10 cellular contexts compared by ENCODE assay signal in the genomic region with DNA sequence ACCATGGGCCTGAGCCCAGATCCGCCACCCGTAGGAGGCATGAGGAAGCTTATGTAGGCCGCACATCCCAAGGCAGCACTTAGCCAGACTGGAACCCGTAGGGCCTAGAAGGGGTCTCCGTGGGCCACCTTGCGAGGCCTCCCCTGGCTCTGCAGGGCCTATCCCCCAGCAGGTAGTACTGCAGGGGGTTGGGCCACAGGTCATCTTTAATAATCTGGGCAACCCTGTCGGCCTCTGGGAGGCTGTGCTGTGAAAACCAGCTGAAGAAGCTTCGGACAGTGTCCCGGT. TPM values are rescaled to one million over a fixed set of nuclear protein-coding genes. Genes with fewer than 3 reads are reported as not detected.
DNase-seq lines count a peak whose midpoint lies in the region; ATAC-seq and TF ChIP-seq lines count a peak whose summit lies in the region.
"Had no signal": no experiment of that assay in that cellular context is flagged by ENCODE, and none has a peak within 500 bp of the region (broad histone marks: within the 10 kb centered on the region; RNA-seq: fewer than 3 reads in every experiment).

No MANE protein-coding gene starts in this region.

- peaks cover 37% of the 10 kb centered on the region for H3K4me1 ChIP-seq in BLaER1
- H3K4me1 ChIP-seq in Loucy (ENCODE audit: insufficient read depth, low read length, poor library complexity, severe bottlenecking), result peaks cover 9% of the 10 kb centered on the region
- peaks cover 14% of the 10 kb centered on the region for H3K4me1 ChIP-seq in effector memory CD4-positive, alpha-beta T cell (ENCODE audit: control insufficient read depth, insufficient read depth, low read length, poor library complexity, severe bottlenecking)
- H3K4me1 ChIP-seq in neural progenitor cell, result peaks cover 15% of the 10 kb centered on the region

- no peak overlapping the region for H2AFZ ChIP-seq in Loucy (ENCODE audit: low read length)
- no peak overlapping the region for H2AFZ ChIP-seq in neural progenitor cell (replicated peaks)

- no peak for DNase-seq in effector memory CD4-positive, alpha-beta T cell
- DNase-seq in neural progenitor cell (ENCODE audit: low spot score), result no peak
- no peak for DNase-seq in SIG-M5 (lab: John Stamatoyannopoulos, UW)
- DNase-seq: NCI-H774, T1000 had no signal

- H3K9ac ChIP-seq in BLaER1, result peak overlapping the region; percentile 83; the same call in 1 of the 2 replicates
- H3K9ac ChIP-seq in Loucy (ENCODE audit: low read depth, low read length, poor library complexity, severe bottlenecking), result peak overlapping the region; percentile 73
- no peak overlapping the region for H3K9ac ChIP-seq in neural progenitor cell

- H3K4me1 Mint-ChIP-seq in neural progenitor cell, result peaks cover 17% of the 10 kb centered on the region

- H3K36me3 ChIP-seq in BLaER1, result peaks cover 22% of the 10 kb centered on the region
- H3K36me3 ChIP-seq in Loucy (ENCODE audit: insufficient read depth, low read length), result no peaks in the 10 kb centered on the region
- H3K36me3 ChIP-seq in effector memory CD4-positive, alpha-beta T cell (ENCODE audit: control insufficient read depth, insufficient read depth, low read length), result no peaks in the 10 kb centered on the region
- H3K36me3 ChIP-seq in neural progenitor cell, result no peaks in the 10 kb centered on the region

- peaks cover 63% of the 10 kb centered on the region for H4K20me1 ChIP-seq in BLaER1
- H4K20me1 ChIP-seq in Loucy (ENCODE audit: insufficient read depth, low read length, poor library complexity, severe bottlenecking), result no peaks in the 10 kb centered on the region
- peaks cover 33% of the 10 kb centered on the region for H4K20me1 ChIP-seq in neural progenitor cell (ENCODE audit: low read depth)

- peaks cover 10% of the 10 kb centered on the region for H3K27me3 Mint-ChIP-seq in neural progenitor cell (ENCODE audit: insufficient read depth, low read depth)

- H3K4me3 Mint-ChIP-seq in neural progenitor cell, result peak overlapping the region; percentile 87

- H3K9me3 ChIP-seq in BLaER1, result no peaks in the 10 kb centered on the region
- no peaks in the 10 kb centered on the region for H3K9me3 ChIP-seq in Loucy (ENCODE audit: insufficient read depth, low read depth, low read length)
- H3K9me3 ChIP-seq in effector memory CD4-positive, alpha-beta T cell (ENCODE audit: control insufficient read depth, low read length), result no peaks in the 10 kb centered on the region
- no peaks in the 10 kb centered on the region for H3K9me3 ChIP-seq in neural progenitor cell (ENCODE audit: low read depth)

- TF ChIP-seq CTCF in Loucy (conservative IDR thresholded peaks at IDR 0.05; ENCODE audit: low read length), result no peak
- no peak for TF ChIP-seq CTCF in neural progenitor cell (IDR thresholded peaks at IDR 0.05)

- peaks cover 18% of the 10 kb centered on the region; the same call in 1 of the 2 replicates for H3K79me2 ChIP-seq in Loucy (ENCODE audit: insufficient read depth, low read length)
- H3K79me2 ChIP-seq in neural progenitor cell (ENCODE audit: low read depth), result peaks cover 16% of the 10 kb centered on the region

- H3K9me2 ChIP-seq in Loucy (replicated peaks; ENCODE audit: low read depth, low read length), result no peaks in the 10 kb centered on the region

- ATAC-seq in GM21360 (IDR thresholded peaks at IDR 0.05; ENCODE audit: unreplicated experiment) (no peak), HG03521 (IDR thresholded peaks at IDR 0.05; ENCODE audit: unreplicated experiment) (no peak), GM21367 (IDR thresholded peaks at IDR 0.05; ENCODE audit: unreplicated experiment) (no peak)

- H3K27ac ChIP-seq in BLaER1 (0 out of 2 replicates have a peak overlapping the region, but pooled peaks have one; percentile 80), neural progenitor cell (no peak overlapping the region)
- peak overlapping the region; percentile 67 for H3K27ac ChIP-seq in effector memory CD4-positive, alpha-beta T cell (ENCODE audit: insufficient read depth, low read length, poor library complexity, severe bottlenecking)

- H3K27me3 ChIP-seq in BLaER1 (peaks cover 29% of the 10 kb centered on the region), Loucy (ENCODE audit: insufficient read depth, low read length, poor library complexity, severe bottlenecking) (no peaks in the 10 kb centered on the region), neural progenitor cell (no peaks in the 10 kb centered on the region)
- no peaks in the 10 kb centered on the region for H3K27me3 ChIP-seq in effector memory CD4-positive, alpha-beta T cell (replicated peaks; ENCODE audit: control insufficient read depth, insufficient read depth, low read length, poor library complexity, severe bottlenecking)

- H3K27ac Mint-ChIP-seq in neural progenitor cell, result no peak overlapping the region

- H3K9me3 Mint-ChIP-seq in neural progenitor cell, result no peaks in the 10 kb centered on the region

- H3F3A ChIP-seq in Loucy (ENCODE audit: low read depth) (no peaks in the 10 kb centered on the region), neural progenitor cell (ENCODE audit: low read depth) (peaks cover 29% of the 10 kb centered on the region)

- H3K4me2 ChIP-seq in BLaER1 (peak overlapping the region; percentile 83), Loucy (ENCODE audit: low read depth, low read length, poor library complexity, severe bottlenecking) (peak overlapping the region; percentile 72), neural progenitor cell (peak overlapping the region; percentile 78)

- peaks cover 6% of the 10 kb centered on the region for H3K36me3 Mint-ChIP-seq in neural progenitor cell

- H3K4me3 ChIP-seq in BLaER1 (peak overlapping the region; percentile 77; the same call in 1 of the 2 replicates), Loucy (ENCODE audit: low read length, poor library complexity, severe bottlenecking) (peak overlapping the region; percentile 81), neural progenitor cell (peak overlapping the region; percentile 74)
- H3K4me3 ChIP-seq in effector memory CD4-positive, alpha-beta T cell (ENCODE audit: insufficient read depth, low read depth, low read length, poor library complexity, severe bottlenecking), result no peak overlapping the region

RNA-seq across cellular contexts. Expression of a gene that starts 18.5 kb away (rescaled TPM):
- total RNA-seq in neural progenitor cell (ENCODE audit: low replicate concordance), result 16.5 and 21.2 TPM in 2 replicates

RNA-seq across cellular contexts. Expression of a gene that starts 18.6 kb away (rescaled TPM):
- total RNA-seq in neural progenitor cell (ENCODE audit: low replicate concordance), result 22.3 and 23.5 TPM in 2 replicates
